In the genomic region with DNA sequence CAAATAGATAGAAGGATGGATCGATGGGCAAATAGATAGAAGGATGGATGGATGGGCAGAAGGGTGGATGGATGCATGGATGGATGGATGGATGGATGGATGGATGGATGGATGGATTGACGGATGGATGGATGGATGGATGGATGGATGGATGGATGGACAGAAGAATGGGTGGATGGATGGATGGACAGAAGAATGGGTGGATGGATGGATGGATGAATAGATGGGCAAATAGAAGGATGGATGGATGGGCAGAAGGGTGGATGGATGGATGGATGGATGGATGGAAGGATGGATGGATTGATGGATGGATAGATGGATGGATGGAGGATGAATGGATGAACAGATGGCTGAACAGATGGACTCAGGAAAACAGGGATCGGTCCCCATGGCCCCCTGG, we compare ENCODE assay signal across 14 cellular contexts. TPM values are rescaled to one million over a fixed set of nuclear protein-coding genes. Genes with fewer than 3 reads are reported as not detected.
"Had no signal": no experiment of that assay in that cellular context is flagged by ENCODE, and none has a peak within 500 bp of the region (broad histone marks: within the 10 kb centered on the region; RNA-seq: fewer than 3 reads in every experiment).

No MANE protein-coding gene starts in this region.

RNA-seq across cellular contexts. Expression of a gene that starts 5.8 kb away (rescaled TPM):
- total RNA-seq: activated B cell treated with CpG ODN at 0.5 μM for 24 hours; activated CD4-positive, alpha-beta memory T cell treated with anti-CD3 and anti-CD28 coated beads for 36 hours; activated CD4-positive, alpha-beta memory T cell treated with anti-CD3 and anti-CD28 coated beads, Interleukin-2, amount 10 ng/mL, durations not matched to agents 7 days and 5 days; activated CD4-positive, alpha-beta T cell treated with anti-CD3 and anti-CD28 coated beads for 36 hours; activated CD4-positive, alpha-beta T cell treated with anti-CD3 and anti-CD28 coated beads, Interleukin-2, amount 10 ng/mL, durations not matched to agents 24 days and 14 days; activated CD4-positive, alpha-beta T cell treated with anti-CD3 and anti-CD28 coated beads, Interleukin-2, amount 10 ng/mL, durations not matched to agents 7 days and 5 days; activated CD8-positive, alpha-beta memory T cell treated with anti-CD3 and anti-CD28 coated beads for 36 hours; activated CD8-positive, alpha-beta memory T cell treated with anti-CD3 and anti-CD28 coated beads, Interleukin-2, amount 10 ng/mL, durations not matched to agents 7 days and 5 days; activated CD8-positive, alpha-beta T cell treated with anti-CD3 and anti-CD28 coated beads for 36 hours; activated CD8-positive, alpha-beta T cell treated with anti-CD3 and anti-CD28 coated beads, Interleukin-2, amount 10 ng/mL, durations not matched to agents 7 days and 5 days; T-cell; T-helper 1 cell treated with Interleukin-12 subunit alpha and Interleukin-12 subunit beta and Interleukin-4 antibody, amounts not matched to agents 30 ng/mL and 1 ng/mL, for 36 hours; T-helper 17 cell; T-helper 2 cell treated with Interferon-gamma antibody and Interleukin-4, amounts not matched to agents 100 ng/mL and 5 ng/mL, for 36 hours had no signal
